8 cellular contexts compared by ENCODE assay signal in genomic region chr19:43474986-43475705, GRCh38. TPM values are rescaled to one million over a fixed set of nuclear protein-coding genes. Genes with fewer than 3 reads are reported as not detected.
DNase-seq lines count a peak whose midpoint lies in the region; ATAC-seq, FAIRE-seq and TF ChIP-seq lines count a peak whose summit lies in the region.

No MANE protein-coding gene starts in this region.

- no peak overlapping the region for H4K91ac ChIP-seq in H9 (ENCODE audit: insufficient read length, low read depth, low read length)

- no peak overlapping the region for H2BK12ac ChIP-seq in H9 (ENCODE audit: insufficient read length, low read depth, low read length)

- H3K9me3 Mint-ChIP-seq in H9 = no peaks in the 10 kb centered on the region; a peak in 1 of 5 replicates

- H3K27me3 Mint-ChIP-seq in H9 (ENCODE audit: low read depth) = peaks cover 27% of the 10 kb centered on the region

- H3T11ph ChIP-seq in H9 (ENCODE audit: low read length) = no peak overlapping the region

- H3K23ac ChIP-seq in H9 (ENCODE audit: insufficient read length, low read depth, low read length) = no peak overlapping the region

- H2BK15ac ChIP-seq in H9 (ENCODE audit: low read depth, low read length) = no peak overlapping the region

- H4K20me1 ChIP-seq in H9 (ENCODE audit: control insufficient read depth, insufficient read depth, insufficient read length) = no peaks in the 10 kb centered on the region

- peak overlapping the region; percentile 26; the same call in 1 of the 2 replicates for H3K14ac ChIP-seq in H9 (ENCODE audit: insufficient read depth, low read length)

- H3K4me1 ChIP-seq in H9 (ENCODE audit: insufficient read depth, low read length) = no peaks in the 10 kb centered on the region
- no peaks in the 10 kb centered on the region for H3K4me1 ChIP-seq in kidney (ENCODE audit: control insufficient read depth in 1 of 2, insufficient read depth in 1 of 2, low read depth in 1 of 2, low read length in 2 of 2)

- H3K4me2 ChIP-seq in H9 (ENCODE audit: insufficient read depth, insufficient read length, low read length) = peak overlapping the region; percentile 44

- DNase-seq in D721Med (ENCODE audit: insufficient read length, low spot score) (peak; percentile 90), H9 (peak; percentile 95), NCI-H2171 treated with DMSO at 0.1 percent for 48 hours (lab: John Stamatoyannopoulos, UW) (peak; percentile 86), choroid plexus epithelial cell (ENCODE audit: low read depth) (peak; percentile 92), kidney (peak; percentile 98)
- peak; percentile 97 for DNase-seq in activated CD4-positive, alpha-beta T cell treated with anti-CD3 and anti-CD28 coated beads for 48 hours
- peak; percentile 98 for DNase-seq in stimulated activated CD4-positive, alpha-beta T cell treated with anti-CD3 and anti-CD28 coated beads, Interleukin-12 subunit alpha, Interleukin-12 subunit beta, amount 100 ng/mL, for 4 hours

- H2BK120ac ChIP-seq in H9 (ENCODE audit: low read depth, low read length, poor library complexity, severe bottlenecking) = no peak overlapping the region

- peak overlapping the region; percentile 6 for H3K18ac ChIP-seq in H9 (ENCODE audit: insufficient read length, low read depth, low read length)

- peak overlapping the region in 2 of 3 experiments; percentile 33 to 93; a peak in 3 of 7 replicates for H3K27ac Mint-ChIP-seq in H9

- ATAC-seq in HG02852 (IDR thresholded peaks at IDR 0.05; ENCODE audit: unreplicated experiment) = no peak

- H3K27ac ChIP-seq in H9 (ENCODE audit: insufficient read length, low read depth, low read length) (no peak overlapping the region), kidney (ENCODE audit: low read depth in 2 of 2, low read length in 2 of 2) (peak overlapping the region; percentile 86 to 87)

- no peak overlapping the region for H3K56ac ChIP-seq in H9 (ENCODE audit: insufficient read length, low read depth, low read length)

- H3K4me1 Mint-ChIP-seq in H9 = peaks cover 5% of the 10 kb centered on the region in 2 experiments

- no peak overlapping the region for H2AFZ ChIP-seq in H9 (ENCODE audit: low read length)

- H3K9ac ChIP-seq in H9 (ENCODE audit: extremely low read depth, insufficient read length, low read length) (no peak overlapping the region), kidney (ENCODE audit: low read length in 2 of 2) (peak overlapping the region; percentile 90 to 96)

- no peaks in the 10 kb centered on the region for H3K79me1 ChIP-seq in H9 (ENCODE audit: insufficient read depth, low read depth, low read length, poor library complexity, severe bottlenecking)

- H3K27me3 ChIP-seq in H9 (ENCODE audit: insufficient read depth, low read length) = no peaks in the 10 kb centered on the region

- no peaks in the 10 kb centered on the region for H3K79me2 ChIP-seq in H9 (ENCODE audit: insufficient read depth, low read length)

- no peak overlapping the region for H2BK20ac ChIP-seq in H9 (ENCODE audit: low read depth, low read length, poor library complexity, severe bottlenecking)

- no peak for TF ChIP-seq CTCF in D721Med (IDR thresholded peaks at IDR 0.05; ENCODE audit: insufficient read depth, missing control alignments)
- no peak for TF ChIP-seq CTCF in H9 (conservative IDR thresholded peaks at IDR 0.05)
- no peak for TF ChIP-seq CTCF in choroid plexus epithelial cell (conservative IDR thresholded peaks at IDR 0.05; ENCODE audit: low read depth, low read length)
- no peak for TF ChIP-seq CTCF in kidney (IDR thresholded peaks at IDR 0.05; ENCODE audit: borderline replicate concordance, extremely low read depth, insufficient read depth)

- intact Hi-C loops in kidney (cut with DNase I) = no loop called here

- H3K9me3 ChIP-seq in H9 (ENCODE audit: control insufficient read depth, low read depth, low read length) (no peaks in the 10 kb centered on the region), kidney (ENCODE audit: control insufficient read depth in 1 of 2, low read length in 2 of 2) (no peaks in the 10 kb centered on the region)

- H3K4ac ChIP-seq in H9 (ENCODE audit: low read depth, low read length) = no peak overlapping the region

- H4K5ac ChIP-seq in H9 (ENCODE audit: insufficient read length, low read depth, low read length) = no peak overlapping the region

- H3K4me3 ChIP-seq in choroid plexus epithelial cell (ENCODE audit: low read depth, low read length) = peak overlapping the region; percentile 53
- peak overlapping the region; percentile 69 to 79 for H3K4me3 ChIP-seq in kidney (ENCODE audit: low read length in 2 of 2)

- no CpG with 5 or more reads among the region's 46 CpGs for WGBS in H9 (ENCODE audit: extremely low coverage, insufficient read length, low lambda C conversion rate)

- FAIRE-seq in D721Med (lab: Jason Lieb, UNC) (no peak), kidney (lab: Jason Lieb, UNC) (peak; percentile 96)

- H2AK5ac ChIP-seq in H9 (ENCODE audit: insufficient read length, low read length) = no peak overlapping the region

- H4K8ac ChIP-seq in H9 (replicated peaks; ENCODE audit: insufficient read length, low read depth, low read length) = no peak overlapping the region

- peaks cover 3 to 7% (median 3%) of the 10 kb centered on the region in 3 experiments; a peak in 2 of 7 replicates for H3K36me3 Mint-ChIP-seq in H9 (ENCODE audit: insufficient read depth in 1 of 3, low read depth in 3 of 3)

- no peak overlapping the region for H2BK5ac ChIP-seq in H9 (ENCODE audit: insufficient read length, low read length)

- H3K36me3 ChIP-seq in kidney (ENCODE audit: control insufficient read depth in 1 of 2, insufficient read depth in 2 of 2, low read length in 2 of 2) = no peaks in the 10 kb centered on the region

- H3K4me3 Mint-ChIP-seq in H9 = peak overlapping the region; percentile 62 to 78

- no peaks in the 10 kb centered on the region for H3K23me2 ChIP-seq in H9 (ENCODE audit: insufficient read length, low read depth, low read length, poor library complexity, severe bottlenecking)

RNA-seq across cellular contexts. Expression of gene LYPD3, which starts 9.7 kb away (rescaled TPM):
- 1.8 TPM in 2 replicates for total RNA-seq in H9 (2021)
- total RNA-seq in kidney = 1.7 TPM
- 2.2 TPM for polyA plus RNA-seq in kidney (ENCODE audit: insufficient read depth, low read depth, low replicate concordance)

RNA-seq across cellular contexts. Expression of gene PHLDB3, which starts 29.4 kb away (rescaled TPM):
- 6.7 and 8.5 TPM in 2 replicates for total RNA-seq in H9 (2021)
- total RNA-seq in kidney = 10.8 TPM
- 8.2 TPM for polyA plus RNA-seq in kidney (ENCODE audit: insufficient read depth, low read depth, low replicate concordance)

RNA-seq across cellular contexts. Expression of gene ETHE1, which starts 51.9 kb away (rescaled TPM):
- 18.8 and 20.4 TPM in 2 replicates for total RNA-seq in H9 (2021)
- total RNA-seq in kidney = 61.3 TPM
- 81.8 TPM for polyA plus RNA-seq in kidney (ENCODE audit: insufficient read depth, low read depth, low replicate concordance)

RNA-seq across cellular contexts. Expression of gene ZNF575, which starts 57.8 kb away (rescaled TPM):
- total RNA-seq in H9 (2021) (not detected in 2 replicates), kidney (3.1 TPM)
- 2.8 TPM for polyA plus RNA-seq in kidney (ENCODE audit: insufficient read depth, low read depth, low replicate concordance)
